In genomic region chr5:76720988-76721569, GRCh38 we compare ENCODE assay signal across 10 cellular contexts. TPM values are rescaled to one million over a fixed set of nuclear protein-coding genes. Genes with fewer than 3 reads are reported as not detected.
DNase-seq lines count a peak whose midpoint lies in the region; ATAC-seq, FAIRE-seq and TF ChIP-seq lines count a peak whose summit lies in the region.
"Had no signal": no experiment of that assay in that cellular context is flagged by ENCODE, and none has a peak within 500 bp of the region (broad histone marks: within the 10 kb centered on the region; RNA-seq: fewer than 3 reads in every experiment).

No MANE protein-coding gene starts in this region.

- dilution Hi-C loops in endothelial cell of umbilical vein (cut with MboI; ENCODE audit: extremely low pct_ligation_motif_present, low sequenced_read_pairs): no loop called here

- no peak for FAIRE-seq in endothelial cell of umbilical vein (lab: Jason Lieb, UNC)

- peak; percentile 85 for ATAC-seq in GM18505 (IDR thresholded peaks at IDR 0.05; ENCODE audit: unreplicated experiment)
- ATAC-seq in GM21447 (IDR thresholded peaks at IDR 0.05; ENCODE audit: unreplicated experiment): peak; percentile 97
- peak; percentile 77 for ATAC-seq in HG03439 (IDR thresholded peaks at IDR 0.05; ENCODE audit: unreplicated experiment)
- no peak for ATAC-seq in left ventricle myocardium superior
- ATAC-seq: naive thymus-derived CD8-positive, alpha-beta T cell had no signal

- H3K36me3 ChIP-seq in endothelial cell of umbilical vein (ENCODE audit: control insufficient read depth in 2 of 2, extremely low read depth in 1 of 2, insufficient read depth in 2 of 2, low read length in 2 of 2) (peaks cover 2 to 29% of the 10 kb centered on the region in 2 experiments), colonic mucosa (no peaks in the 10 kb centered on the region)

- CTCF ChIA-PET in endothelial cell of umbilical vein (lab: Charles Lee): interaction anchor here (0.7 to 9.8 kb wide), 8 partner anchors 10 to 78 kb away, joined by 3 to 79 read pairs (median 5); no protein-coding TSS in a partner anchor

- peak overlapping the region in 2 of 3 experiments; percentile 8 to 45 for H3K4me3 ChIP-seq in endothelial cell of umbilical vein (replicated peaks in 1 of 3; ENCODE audit: insufficient read depth in 1 of 3, low read depth in 1 of 3, low read length in 3 of 3)
- H3K4me3 ChIP-seq in colonic mucosa: no peak overlapping the region

- TF ChIP-seq POLR2A in GM18505 (IDR thresholded peaks at IDR 0.05; ENCODE audit: borderline replicate concordance, extremely low read depth, insufficient read depth, insufficient read length) (no peak), endothelial cell of umbilical vein (IDR thresholded peaks at IDR 0.05; ENCODE audit: low read depth, low read length) (no peak)

- TF ChIP-seq CTCF in endothelial cell of umbilical vein (IDR thresholded peaks at IDR 0.05; ENCODE audit: extremely low read depth in 1 of 2, insufficient read depth in 1 of 2, low read depth in 1 of 2, low read length in 2 of 2) (no peak), colonic mucosa (IDR thresholded peaks at IDR 0.05) (no peak)

- no peaks in the 10 kb centered on the region for H3K9me1 ChIP-seq in endothelial cell of umbilical vein (replicated peaks; ENCODE audit: control insufficient read depth, extremely low read depth, insufficient read depth, low read length)

- H3K27ac ChIP-seq in endothelial cell of umbilical vein (ENCODE audit: insufficient read depth, low read depth, low read length): peak overlapping the region; percentile 48
- H3K27ac ChIP-seq in colonic mucosa: no peak overlapping the region
- H3K27ac ChIP-seq: KMS-11 had no signal

- H3K9ac ChIP-seq in endothelial cell of umbilical vein (replicated peaks; ENCODE audit: extremely low read depth, insufficient read depth, low read length): peak overlapping the region; percentile 5
- no peak overlapping the region for H3K9ac ChIP-seq in colonic mucosa (ENCODE audit: low read depth in 2 of 2, low read length in 2 of 2)
- H3K9ac ChIP-seq: KMS-11 had no signal

- H3K27me3 ChIP-seq in endothelial cell of umbilical vein (ENCODE audit: control insufficient read depth in 2 of 2, insufficient read depth in 2 of 2, low read length in 2 of 2): no peaks in the 10 kb centered on the region
- no peaks in the 10 kb centered on the region for H3K27me3 ChIP-seq in colonic mucosa

- peak overlapping the region; percentile 77 for H3K4me2 ChIP-seq in endothelial cell of umbilical vein (ENCODE audit: insufficient read depth, low read length)
- H3K4me2 ChIP-seq: KMS-11 had no signal

- peaks cover 30% of the 10 kb centered on the region for H4K20me1 ChIP-seq in endothelial cell of umbilical vein (replicated peaks; ENCODE audit: control insufficient read depth, extremely low read depth, insufficient read depth, low read length)

- H3K9me3 ChIP-seq in endothelial cell of umbilical vein (replicated peaks; ENCODE audit: control insufficient read depth, insufficient read depth, low read length) (no peaks in the 10 kb centered on the region), colonic mucosa (no peaks in the 10 kb centered on the region)

- H3K4me1 ChIP-seq in endothelial cell of umbilical vein (ENCODE audit: control insufficient read depth, extremely low read depth, insufficient read depth, low read length) (peaks cover 46% of the 10 kb centered on the region), colonic mucosa (no peaks in the 10 kb centered on the region)

- H2AFZ ChIP-seq in endothelial cell of umbilical vein (ENCODE audit: low read depth, low read length): no peak overlapping the region

- H3K79me2 ChIP-seq in endothelial cell of umbilical vein (ENCODE audit: control insufficient read depth, insufficient read depth, low read length): peaks cover 100% of the 10 kb centered on the region

- DNase-seq in endothelial cell of umbilical vein (ENCODE audit: low read depth, low spot score) (no peak), DMS79 treated with DMSO at 0.1 percent for 48 hours (lab: John Stamatoyannopoulos, UW) (no peak), colonic mucosa (no peak), left ventricle myocardium superior (no peak)
- no peak for DNase-seq in stimulated activated CD4-positive, alpha-beta T cell treated with anti-CD3 and anti-CD28 coated beads, Interleukin-2, amount 100 ng/mL, for 48 hours
- DNase-seq: naive thymus-derived CD8-positive, alpha-beta T cell had no signal

- POLR2A ChIA-PET in endothelial cell of umbilical vein (lab: Charles Lee): interaction anchor here (0.7 kb wide), 1 partner anchor 127 kb away, joined by 4 read pairs; no protein-coding TSS in a partner anchor

- BruUV-seq in endothelial cell of umbilical vein (replicated peaks; lab: Mats Ljungman, UMichigan): no TSS peak

- intact Hi-C loops in endothelial cell of umbilical vein (cut with micrococcal nuclease): no loop called here
- intact Hi-C loops in colonic mucosa (cut with DNase I): no loop called here
- intact Hi-C loops in left ventricle myocardium superior (cut with micrococcal nuclease): no loop called here

TF ChIP-seq in endothelial cell of umbilical vein, 7 proteins besides CTCF, POLR2A, EP300 and RAD21:
- TF ChIP-seq JUN (IDR thresholded peaks at IDR 0.05; ENCODE audit: borderline replicate concordance, insufficient read depth, insufficient read length, low read depth): no peak
- no peak for TF ChIP-seq POLR2AphosphoS5 (IDR thresholded peaks at IDR 0.05; ENCODE audit: insufficient read depth, low read depth, low read length)
- TF ChIP-seq MYC (IDR thresholded peaks at IDR 0.05; ENCODE audit: low read depth, low read length): no peak
- no peak for TF ChIP-seq EZH2 (IDR thresholded peaks at IDR 0.05; ENCODE audit: borderline replicate concordance, low read depth, low read length, severe bottlenecking)
- TF ChIP-seq FOS (IDR thresholded peaks at IDR 0.05; ENCODE audit: borderline replicate concordance, insufficient read depth, low read length): no peak
- TF ChIP-seq MAX (IDR thresholded peaks at IDR 0.05; ENCODE audit: insufficient read depth, insufficient read length): no peak
- no peak for TF ChIP-seq GATA2 (IDR thresholded peaks at IDR 0.05; ENCODE audit: insufficient read depth, insufficient read length, low read depth, low read length)

RNA-seq across cellular contexts. Expression of gene F2R, which starts 5.2 kb away (rescaled TPM):
- total RNA-seq in endothelial cell of umbilical vein (342 and 393 TPM in 2 replicates), colonic mucosa (1 to 10 TPM; 3.6 to 8.1 TPM), left ventricle myocardium superior (7.2 TPM)
- 599 and 624 TPM in 2 replicates for polyA plus RNA-seq in endothelial cell of umbilical vein
- polyA plus RNA-seq in endothelial cell of umbilical vein (2011; cell fraction: cytosol; rRNA removed): 391 and 418 TPM in 2 replicates
- polyA plus RNA-seq in endothelial cell of umbilical vein (2011; cell fraction: nucleus; rRNA removed): 160 and 208 TPM in 2 replicates
- 318 and 326 TPM in 2 replicates for polyA plus RNA-seq in endothelial cell of umbilical vein (2012)
- 963 and 1,052 TPM in 2 replicates for polyA minus RNA-seq in endothelial cell of umbilical vein
- 0.51 TPM for polyA minus RNA-seq in endothelial cell of umbilical vein (2011; cell fraction: cytosol; rRNA and poly(A)+ RNA removed)
- 189 and 305 TPM in 2 replicates for polyA minus RNA-seq in endothelial cell of umbilical vein (2011; cell fraction: nucleus; rRNA and poly(A)+ RNA removed)

Comparison
In these comparisons a context has a peak if more than half of its experiments do, and no peak if none do; other contexts are left out.
1. RNA of gene F2R, which starts 5.2 kb away (total RNA-seq): 342 to 393 TPM in endothelial cell of umbilical vein; 3.6 to 8.1 TPM in colonic mucosa and 7.2 TPM in left ventricle myocardium superior (single experiment); every median in the first group is over 10 times any median in the second.